Comparison of ENCODE assay signal across 13 cellular contexts in genomic region chr11:12050470-12050891, GRCh38. TPM values are rescaled to one million over a fixed set of nuclear protein-coding genes. Genes with fewer than 3 reads are reported as not detected.
A peak's percentile ranks its signal among the peaks of the same experiment; 100 is the strongest.
DNase-seq lines count a peak whose midpoint lies in the region; ATAC-seq lines count a peak whose summit lies in the region.
"Had no signal": no experiment of that assay in that cellular context is flagged by ENCODE, and none has a peak within 500 bp of the region (broad histone marks: within the 10 kb centered on the region; RNA-seq: fewer than 3 reads in every experiment).

No MANE protein-coding gene starts in this region.

- H3K9me2 ChIP-seq in GM23248 (ENCODE audit: insufficient read depth) = no peaks in the 10 kb centered on the region

- no peak overlapping the region for H3K27ac ChIP-seq in GM23248

- ATAC-seq in GM18511 (IDR thresholded peaks at IDR 0.05; ENCODE audit: unreplicated experiment) = no peak
- no peak for ATAC-seq in HG02571 (IDR thresholded peaks at IDR 0.05; ENCODE audit: unreplicated experiment)
- ATAC-seq: activated CD4-positive, CD25-positive, alpha-beta regulatory T cell treated with anti-CD3 and anti-CD28 coated beads, Interleukin-2, amount 50 U/mL, for 24 hours; activated T-cell treated with anti-CD3 and anti-CD28 coated beads, Interleukin-2, amount 50 U/mL, for 72 hours; HCT116; mucosa of descending colon had no signal

- H3K36me3 ChIP-seq in GM23248 (ENCODE audit: low read depth) = no peaks in the 10 kb centered on the region

- H3K9ac ChIP-seq in GM23248 = no peak overlapping the region

- no peak overlapping the region for H3K4me3 ChIP-seq in GM23248
- H3K4me3 ChIP-seq: mucosa of descending colon had no signal

- no peaks in the 10 kb centered on the region for H3K9me3 ChIP-seq in GM23248 (ENCODE audit: low read depth)
- H3K9me3 ChIP-seq: mucosa of descending colon had no signal

- H4K20me1 ChIP-seq in GM23248 (ENCODE audit: insufficient read depth) = no peaks in the 10 kb centered on the region

- H3K4me1 ChIP-seq in GM23248 (ENCODE audit: insufficient read depth) = peaks cover 6% of the 10 kb centered on the region

- H3F3A ChIP-seq in GM23248 (ENCODE audit: insufficient read depth) = peaks cover 5% of the 10 kb centered on the region; the same call in 1 of the 2 replicates

- H3K4me2 ChIP-seq in GM23248 (ENCODE audit: unreplicated experiment) = no peak overlapping the region

- in situ Hi-C loops in GM23248 (cut with MboI) = loop anchor here (25.0 kb wide), 1 partner anchor 187 kb away; no protein-coding TSS in a partner anchor

- no peaks in the 10 kb centered on the region for H3K27me3 ChIP-seq in GM23248 (replicated peaks; ENCODE audit: insufficient read depth)

- WGBS in GM23248 (ENCODE audit: low coverage in 1 of 2, low lambda C conversion rate in 2 of 2, missing lambda C conversion rate in 2 of 2), 2 experiments = 34 to 39% methylated on average over 5 of the region's 5 CpGs

- no peaks in the 10 kb centered on the region for H3K79me2 ChIP-seq in GM23248 (ENCODE audit: insufficient read depth)

- DNase-seq in GM23248 (no peak), NCI-H69 (lab: John Stamatoyannopoulos, UW) (peak; percentile 47), fibroblast of gingiva (ENCODE audit: low read depth) (peak; percentile 92), smooth muscle cell of the brain vasculature (ENCODE audit: low read depth, low spot score) (peak; percentile 84), DMS79 treated with DMSO at 0.1 percent for 48 hours (lab: John Stamatoyannopoulos, UW) (no peak)
- DNase-seq: activated T-cell treated with anti-CD3 and anti-CD28 coated beads, Interleukin-2, amount 50 U/mL, for 72 hours; COR-L47; mucosa of descending colon; NCI-H1694 treated with DMSO at 0.1 percent for 48 hours had no signal

- peak overlapping the region; percentile 40; the same call in 1 of the 2 replicates for H2AFZ ChIP-seq in GM23248

RNA-seq across cellular contexts. Expression of gene DKK3, which starts 42.1 kb away (rescaled TPM):
- total RNA-seq in GM23248 (2014; rRNA removed; shearing (Covaris generic)) = 189 and 225 TPM in 2 replicates
- 237 and 239 TPM in 2 replicates for polyA plus RNA-seq in GM23248 (2016; fragmentation: Nextera tagmentation; extraction: Ambion mirVana)

RNA-seq across cellular contexts. Expression of gene MICAL2, which starts 59.9 kb away (rescaled TPM):
- total RNA-seq in GM23248 (2014; rRNA removed; shearing (Covaris generic)) = 158 and 182 TPM in 2 replicates
- polyA plus RNA-seq in GM23248 (2016; fragmentation: Nextera tagmentation; extraction: Ambion mirVana) = 81.6 and 83.3 TPM in 2 replicates

Comparison
In these comparisons a context has a peak if more than half of its experiments do, and no peak if none do; other contexts are left out.
1. DNase-seq: peak in NCI-H69 (single experiment), fibroblast of gingiva (single experiment) and smooth muscle cell of the brain vasculature (single experiment); none in GM23248 (single experiment) and DMS79 treated with DMSO at 0.1 percent for 48 hours (single experiment).